Comparison of ENCODE assay signal across 8 cellular contexts in genomic region chr12:754238-754816, GRCh38. TPM values are rescaled to one million over a fixed set of nuclear protein-coding genes. Genes with fewer than 3 reads are reported as not detected.
A peak's percentile ranks its signal among the peaks of the same experiment; 100 is the strongest.
DNase-seq lines count a peak whose midpoint lies in the region; ATAC-seq and TF ChIP-seq lines count a peak whose summit lies in the region.

No MANE protein-coding gene starts in this region.

- peaks cover 0 to 23% of the 10 kb centered on the region in 2 donors for H3K36me3 Mint-ChIP-seq in CD4-positive, alpha-beta memory T cell
- peaks cover 41% of the 10 kb centered on the region for H3K36me3 Mint-ChIP-seq in activated naive CD8-positive, alpha-beta T cell treated with anti-CD3 and anti-CD28 coated beads, Interleukin-2, amount 50 U/mL, for 24 hours (ENCODE audit: low read depth)

- H3F3A ChIP-seq in smooth muscle cell (ENCODE audit: low read depth), result peaks cover 14% of the 10 kb centered on the region

- no peak for TF ChIP-seq CTCF in smooth muscle cell (IDR thresholded peaks at IDR 0.05; ENCODE audit: borderline replicate concordance, insufficient read depth, poor library complexity, severe bottlenecking)

- no peaks in the 10 kb centered on the region for H3K27me3 Mint-ChIP-seq in CD4-positive, alpha-beta memory T cell
- no peaks in the 10 kb centered on the region for H3K27me3 Mint-ChIP-seq in activated naive CD8-positive, alpha-beta T cell treated with anti-CD3 and anti-CD28 coated beads, Interleukin-2, amount 50 U/mL, for 24 hours

- peak in 3 of 5 donors; percentile 19 to 44 (median 41) for DNase-seq in CD4-positive, alpha-beta memory T cell
- DNase-seq in activated naive CD8-positive, alpha-beta T cell treated with anti-CD3 and anti-CD28 coated beads, Interleukin-2, amount 50 U/mL, for 24 hours, result no peak
- DNase-seq in smooth muscle cell (lab: John Stamatoyannopoulos, UW; ENCODE audit: unreplicated experiment) (no peak), NCI-H345 treated with DMSO at 0.1 percent for 48 hours (lab: John Stamatoyannopoulos, UW; ENCODE audit: unreplicated experiment) (no peak)

- 3% methylated on average over 16 of the region's 16 CpGs for WGBS in HUES64
- WGBS in smooth muscle cell (ENCODE audit: low lambda C conversion rate), result under 1% methylated on average over 16 of the region's 16 CpGs

- POLR2A ChIA-PET in CD4-positive, alpha-beta memory T cell (lab: Charles Lee; ENCODE audit: partially characterized antibody), result interaction anchor here (0.7 to 6.4 kb wide), 29 partner anchors 7 to 195 kb away, joined by 3 to 138 read pairs (median 6); partner anchors contain the start of genes NINJ2 and RAD52

- H3K4me1 Mint-ChIP-seq in CD4-positive, alpha-beta memory T cell, result peaks cover 21 to 39% (median 25%) of the 10 kb centered on the region in 4 donors
- H3K4me1 Mint-ChIP-seq in activated naive CD8-positive, alpha-beta T cell treated with anti-CD3 and anti-CD28 coated beads, Interleukin-2, amount 50 U/mL, for 24 hours, result peaks cover 44% of the 10 kb centered on the region

- H3K9ac ChIP-seq in HUES64 (ENCODE audit: low read depth, low read length) (peak overlapping the region; percentile 80), smooth muscle cell (ENCODE audit: low read depth) (peak overlapping the region; percentile 89)

- peaks cover 59% of the 10 kb centered on the region for H3K4me1 ChIP-seq in CD4-positive, alpha-beta memory T cell (ENCODE audit: insufficient read depth, low read length)
- peaks cover 34% of the 10 kb centered on the region for H3K4me1 ChIP-seq in HUES64 (ENCODE audit: insufficient read depth, low read length)
- peaks cover 33% of the 10 kb centered on the region for H3K4me1 ChIP-seq in smooth muscle cell (ENCODE audit: low read depth)

- H3K4me2 ChIP-seq in smooth muscle cell, result peak overlapping the region; percentile 90

- peak overlapping the region; percentile 80 to 98 (median 93) for H3K27ac Mint-ChIP-seq in CD4-positive, alpha-beta memory T cell
- peak overlapping the region; percentile 53 for H3K27ac Mint-ChIP-seq in activated naive CD8-positive, alpha-beta T cell treated with anti-CD3 and anti-CD28 coated beads, Interleukin-2, amount 50 U/mL, for 24 hours

- peak overlapping the region; percentile 89 for H3K27ac ChIP-seq in CD4-positive, alpha-beta memory T cell (ENCODE audit: low read depth, low read length)
- H3K27ac ChIP-seq in HUES64 (ENCODE audit: low read depth, low read length), result no peak overlapping the region
- H3K27ac ChIP-seq in smooth muscle cell (ENCODE audit: low read depth), result peak overlapping the region; percentile 80

- CTCF ChIA-PET in CD4-positive, alpha-beta memory T cell (lab: Charles Lee; ENCODE audit: partially characterized antibody), result interaction anchor here (0.9 to 6.3 kb wide), 18 partner anchors 16 to 177 kb away, joined by 3 to 112 read pairs (median 5); no protein-coding TSS in a partner anchor

- H2AFZ ChIP-seq in smooth muscle cell (ENCODE audit: low read depth), result no peak overlapping the region

- peaks cover 61% of the 10 kb centered on the region for H4K20me1 ChIP-seq in smooth muscle cell (ENCODE audit: low read depth)

- peaks cover 67% of the 10 kb centered on the region for H3K79me2 ChIP-seq in smooth muscle cell (ENCODE audit: low read depth)

- intact Hi-C loops in CD4-positive, alpha-beta memory T cell (cut with micrococcal nuclease), result loop anchor here (2.0 to 5.0 kb wide), 3 partner anchors 20 to 352 kb away; partner anchors contain the start of gene CCDC77

- H3K4me3 ChIP-seq in CD4-positive, alpha-beta memory T cell (ENCODE audit: low read length in 2 of 2), result peak overlapping the region; percentile 90 to 96
- H3K4me3 ChIP-seq in HUES64 (ENCODE audit: low read length) (peak overlapping the region; percentile 81), iPS-18c (ENCODE audit: insufficient read depth, low read depth, low read length) (peak overlapping the region; percentile 82), smooth muscle cell (peak overlapping the region; percentile 86)

- no peak for ATAC-seq in activated naive CD8-positive, alpha-beta T cell treated with anti-CD3 and anti-CD28 coated beads, Interleukin-2, amount 50 U/mL, for 24 hours
- ATAC-seq in GM21737 (IDR thresholded peaks at IDR 0.05; ENCODE audit: unreplicated experiment) (no peak), HG02938 (IDR thresholded peaks at IDR 0.05; ENCODE audit: unreplicated experiment) (no peak)

- H3K4me3 Mint-ChIP-seq in CD4-positive, alpha-beta memory T cell, result peak overlapping the region; percentile 86 to 98 (median 94)
- H3K4me3 Mint-ChIP-seq in activated naive CD8-positive, alpha-beta T cell treated with anti-CD3 and anti-CD28 coated beads, Interleukin-2, amount 50 U/mL, for 24 hours, result peak overlapping the region; percentile 88

- H3K9me3 ChIP-seq in CD4-positive, alpha-beta memory T cell (ENCODE audit: control insufficient read depth in 1 of 2, low read length in 2 of 2), result no peaks in the 10 kb centered on the region
- H3K9me3 ChIP-seq in HUES64 (ENCODE audit: insufficient read depth, low read depth, low read length), result no peaks in the 10 kb centered on the region
- no peaks in the 10 kb centered on the region for H3K9me3 ChIP-seq in iPS-18c (ENCODE audit: control insufficient read depth, insufficient read depth, low read length)
- H3K9me3 ChIP-seq in smooth muscle cell (replicated peaks; ENCODE audit: low read depth), result no peaks in the 10 kb centered on the region

- H3K27me3 ChIP-seq in CD4-positive, alpha-beta memory T cell (ENCODE audit: insufficient read depth, low read length), result no peaks in the 10 kb centered on the region
- H3K27me3 ChIP-seq in HUES64 (ENCODE audit: insufficient read depth, low read length) (no peaks in the 10 kb centered on the region; the same call in 1 of the 2 replicates), smooth muscle cell (ENCODE audit: low read depth) (no peaks in the 10 kb centered on the region)

- no peaks in the 10 kb centered on the region for H3K36me3 ChIP-seq in CD4-positive, alpha-beta memory T cell (ENCODE audit: insufficient read depth, low read length)
- H3K36me3 ChIP-seq in HUES64 (ENCODE audit: insufficient read depth, low read length) (0 out of 2 replicates have a peak, but pooled peaks cover 2% of the 10 kb centered on the region), smooth muscle cell (ENCODE audit: low read depth) (no peaks in the 10 kb centered on the region)

- no peaks in the 10 kb centered on the region for H3K9me3 Mint-ChIP-seq in CD4-positive, alpha-beta memory T cell
- no peaks in the 10 kb centered on the region for H3K9me3 Mint-ChIP-seq in activated naive CD8-positive, alpha-beta T cell treated with anti-CD3 and anti-CD28 coated beads, Interleukin-2, amount 50 U/mL, for 24 hours

RNA-seq across cellular contexts. Expression of gene WNK1, which starts 1.9 kb away (rescaled TPM):
- 100 to 1,000 TPM; 192 to 194 TPM for total RNA-seq in CD4-positive, alpha-beta memory T cell
- polyA plus RNA-seq in CD4-positive, alpha-beta memory T cell, result 10 to 100 TPM in 1 of 2 donors, 1 to 10 TPM in 1; 4.5 to 49.5 TPM
- polyA plus RNA-seq in HUES64 (2013, experiment 1 of 2), result 77.0 TPM
- polyA plus RNA-seq in HUES64 (2013, experiment 2 of 2), result 81.1 TPM
- total RNA-seq in smooth muscle cell, result 95.0 and 104 TPM in 2 replicates
- polyA plus RNA-seq in smooth muscle cell, result 42.2 and 62.5 TPM in 2 replicates

Comparison
In these comparisons a context has a peak if more than half of its experiments do, and no peak if none do; other contexts are left out.
1. DNase-seq: peak in CD4-positive, alpha-beta memory T cell (3 of 5); none in activated naive CD8-positive, alpha-beta T cell treated with anti-CD3 and anti-CD28 coated beads, Interleukin-2, amount 50 U/mL, for 24 hours (single experiment), smooth muscle cell (single experiment) and NCI-H345 treated with DMSO at 0.1 percent for 48 hours (single experiment).
2. Peak in every context shown above with its lines, with median percentiles within 50 percentile points of each other: H3K4me3 ChIP-seq.